9 cellular contexts compared by ENCODE assay signal in the genomic region with DNA sequence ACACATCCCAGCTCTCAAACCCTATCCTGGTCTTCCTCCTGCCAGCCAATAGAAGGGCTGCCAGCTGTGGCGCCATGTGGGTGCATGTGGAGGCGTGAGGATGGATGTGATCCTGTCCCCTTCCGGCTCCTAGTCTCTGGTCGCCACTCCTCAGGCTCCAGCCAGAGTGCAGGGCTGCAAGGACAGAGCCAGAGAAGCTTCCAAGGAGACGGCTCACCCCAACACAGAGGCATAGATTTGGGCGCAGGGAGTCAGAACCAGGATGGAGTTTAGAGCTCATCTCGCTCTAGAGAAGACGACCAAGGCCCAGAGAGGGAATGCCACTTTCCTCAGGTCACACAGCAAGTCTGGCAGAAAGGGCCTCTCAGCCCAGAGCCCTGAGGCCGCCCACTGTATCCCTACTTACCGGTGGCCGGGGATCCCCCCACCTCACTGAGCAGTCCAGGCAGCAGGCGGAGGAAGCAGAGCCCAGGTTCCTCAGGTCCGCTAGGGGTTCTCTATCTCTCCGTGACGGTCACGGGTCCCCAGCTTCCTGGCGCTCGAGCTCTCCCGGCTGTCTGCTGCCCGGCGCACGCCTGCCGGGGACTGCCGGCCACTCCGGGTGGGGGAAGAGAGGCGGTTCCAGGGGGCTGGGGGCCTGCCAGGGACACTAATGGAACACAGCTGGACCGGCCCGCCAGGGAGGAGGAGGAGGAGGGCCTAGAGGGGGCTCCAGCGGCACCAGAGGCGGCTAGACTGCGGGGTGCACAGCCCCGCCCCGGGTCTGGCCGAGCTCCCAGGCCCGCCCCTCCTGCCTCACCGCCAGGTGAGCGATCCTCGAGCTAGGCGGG. TPM values are rescaled to one million over a fixed set of nuclear protein-coding genes. Genes with fewer than 3 reads are reported as not detected.
DNase-seq lines count a peak whose midpoint lies in the region; ATAC-seq and TF ChIP-seq lines count a peak whose summit lies in the region.
"Had no signal": no experiment of that assay in that cellular context is flagged by ENCODE, and none has a peak within 500 bp of the region (broad histone marks: within the 10 kb centered on the region; RNA-seq: fewer than 3 reads in every experiment).

A gene (minus strand): TSS at position 587 of the 830 bp plus-strand sequence. CDS start 1,824 bp downstream, outside the sequence.

- intact Hi-C loops in adrenal gland (cut with DNase I) (no loop called here), right cardiac atrium (cut with DNase I) (loop anchor here in 1 of 4 donors (5.0 kb wide), 1 partner anchor 36 kb away; no protein-coding TSS in a partner anchor), prostate gland (cut with DNase I) (loop anchor here (2.0 kb wide), 1 partner anchor 39 kb away; no protein-coding TSS in a partner anchor)

- H3K4me1 ChIP-seq in adrenal gland (replicated peaks in 1 of 2) (peaks cover 16 to 25% of the 10 kb centered on the region in 2 donors), right cardiac atrium (ENCODE audit: control insufficient read depth, insufficient read depth, low read length) (peaks cover 16% of the 10 kb centered on the region), prostate gland (replicated peaks) (peaks cover 17% of the 10 kb centered on the region)

- peak; percentile 73 to 84 for ATAC-seq in right cardiac atrium

- TF ChIP-seq POLR2A in adrenal gland (IDR thresholded peaks at IDR 0.05), result no peak
- TF ChIP-seq POLR2A in prostate gland (IDR thresholded peaks at IDR 0.05), result peak; percentile 43

- 36 to 50% (median 39%) methylated on average over 16 to 39 of the region's 39 CpGs for WGBS in adrenal gland, 4 donors
- WGBS in right cardiac atrium, result 9% methylated on average over 39 of the region's 39 CpGs
- 19% methylated on average over 17 of the region's 39 CpGs for WGBS in prostate gland

- H3K4me3 ChIP-seq in adrenal gland (peak within 1 kb of the TSS in 1 of 4 donors; percentile 43), right cardiac atrium (ENCODE audit: low read length) (peak within 1 kb of the TSS; percentile 47), prostate gland (peak within 1 kb of the TSS; percentile 31 to 33)

- DNase-seq in DMS53 (lab: John Stamatoyannopoulos, UW) (peak; percentile 27), DMS53 treated with DMSO at 0.1 percent for 48 hours (lab: John Stamatoyannopoulos, UW; ENCODE audit: unreplicated experiment) (no peak), adrenal gland (peak in 6 of 7 donors; percentile 26 to 71 (median 45)), right cardiac atrium (peak; percentile 88 to 96 (median 95)), prostate gland (ENCODE audit: low spot score) (peak; percentile 53), inferior parietal cortex (ENCODE audit: extremely low spot score) (no peak), NCI-H2227 treated with DMSO at 0.1 percent for 48 hours (lab: John Stamatoyannopoulos, UW) (no peak), RKO (ENCODE audit: low spot score) (no peak)

- H3K9me3 ChIP-seq in adrenal gland (replicated peaks in 1 of 3), result no peaks in the 10 kb centered on the region
- H3K9me3 ChIP-seq in right cardiac atrium (ENCODE audit: control insufficient read depth, low read length), result no peaks in the 10 kb centered on the region
- no peaks in the 10 kb centered on the region for H3K9me3 ChIP-seq in prostate gland

- TF ChIP-seq CTCF in adrenal gland (IDR thresholded peaks at IDR 0.05), result no peak
- peak in 1 of 4 experiments; percentile 18 for TF ChIP-seq CTCF in prostate gland (IDR thresholded peaks at IDR 0.05)

- H3K27me3 ChIP-seq in adrenal gland, result no peaks in the 10 kb centered on the region
- H3K27me3 ChIP-seq in right cardiac atrium (ENCODE audit: control insufficient read depth, insufficient read depth), result no peaks in the 10 kb centered on the region
- no peaks in the 10 kb centered on the region for H3K27me3 ChIP-seq in prostate gland (replicated peaks; ENCODE audit: insufficient read depth)

- H3K36me3 ChIP-seq in adrenal gland (replicated peaks in 1 of 2) (no peaks in the 10 kb centered on the region), prostate gland (no peaks in the 10 kb centered on the region)

- H3K27ac ChIP-seq in adrenal gland, result peak within 1 kb of the TSS in 3 of 5 donors; percentile 34 to 87 (median 81)
- H3K27ac ChIP-seq in right cardiac atrium (ENCODE audit: low read length), result peak within 1 kb of the TSS; percentile 79
- peak within 1 kb of the TSS; percentile 73 to 84 for H3K27ac ChIP-seq in prostate gland
- H3K27ac ChIP-seq: VCaP had no signal

RNA-seq across cellular contexts. Expression of the gene that starts here (rescaled TPM):
- total RNA-seq in adrenal gland (10 to 100 TPM; 18.5 to 41.2 (median 26.9) TPM), right cardiac atrium (10 to 100 TPM; 40.6 to 50.5 (median 50.3) TPM), prostate gland (10 to 100 TPM; 45.3 to 89.4 TPM)
- polyA plus RNA-seq in adrenal gland (100 to 1,000 TPM in 1 of 3 donors, 10 to 100 TPM in 1, 1 to 10 TPM in 1; 6.1 to 129 (median 49.8) TPM), right cardiac atrium (37.4 TPM)

Comparison
In these comparisons a context has a peak if more than half of its experiments do, and no peak if none do; other contexts are left out.
1. DNase-seq: peak in DMS53 (single experiment), adrenal gland (6 of 7), right cardiac atrium (3 of 3) and prostate gland (single experiment); none in DMS53 treated with DMSO at 0.1 percent for 48 hours (single experiment), inferior parietal cortex (single experiment), NCI-H2227 treated with DMSO at 0.1 percent for 48 hours (single experiment) and RKO (single experiment).
2. Peak in every context shown above with its lines, with median percentiles within 50 percentile points of each other: H3K27ac ChIP-seq.